Comparison of ENCODE assay signal across 1 cellular context in the genomic region with DNA sequence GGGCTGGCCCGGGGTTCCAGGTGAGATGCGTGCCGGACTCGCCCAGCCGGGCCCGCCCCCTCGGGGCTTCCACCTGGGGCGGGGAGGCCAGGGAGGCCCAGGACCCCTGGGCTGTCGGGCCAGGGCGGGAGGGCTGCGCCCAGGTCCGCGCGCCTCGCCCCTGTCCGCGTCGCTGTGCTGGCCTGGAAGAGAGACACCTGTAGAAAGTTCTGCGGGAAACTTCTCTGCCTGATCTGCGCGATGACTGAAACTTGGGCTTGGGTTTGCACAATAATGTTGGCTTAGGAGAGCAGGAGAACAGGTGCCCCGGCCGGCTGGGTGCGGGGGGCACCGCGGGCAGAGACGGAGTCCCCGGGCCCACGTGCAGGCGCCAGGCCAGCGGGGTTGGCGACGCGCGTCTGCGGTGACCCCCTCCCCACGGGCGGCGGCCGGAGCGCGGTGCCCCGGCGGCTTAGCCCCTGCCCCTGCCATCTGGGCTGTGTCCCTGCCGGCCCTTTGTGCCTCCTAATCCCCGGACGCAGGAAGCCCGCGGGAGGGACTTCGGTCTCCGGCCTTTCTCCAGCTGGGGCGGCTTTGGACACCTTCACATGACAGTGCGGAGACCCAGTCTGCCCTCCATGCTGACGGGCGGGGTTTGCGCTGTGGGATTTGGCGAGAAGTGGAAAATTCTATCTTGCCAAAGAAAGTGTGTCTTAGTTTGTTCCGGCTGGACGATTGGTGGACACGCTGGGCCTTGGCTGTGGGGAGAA.
TF ChIP-seq lines count a peak whose summit lies in the region.

No MANE protein-coding gene starts in this region.

TF ChIP-seq in HepG2, 621 proteins besides CTCF, POLR2A, EP300 and RAD21 (continued from another document and continues in another):
- TF ChIP-seq, protein P1, sequence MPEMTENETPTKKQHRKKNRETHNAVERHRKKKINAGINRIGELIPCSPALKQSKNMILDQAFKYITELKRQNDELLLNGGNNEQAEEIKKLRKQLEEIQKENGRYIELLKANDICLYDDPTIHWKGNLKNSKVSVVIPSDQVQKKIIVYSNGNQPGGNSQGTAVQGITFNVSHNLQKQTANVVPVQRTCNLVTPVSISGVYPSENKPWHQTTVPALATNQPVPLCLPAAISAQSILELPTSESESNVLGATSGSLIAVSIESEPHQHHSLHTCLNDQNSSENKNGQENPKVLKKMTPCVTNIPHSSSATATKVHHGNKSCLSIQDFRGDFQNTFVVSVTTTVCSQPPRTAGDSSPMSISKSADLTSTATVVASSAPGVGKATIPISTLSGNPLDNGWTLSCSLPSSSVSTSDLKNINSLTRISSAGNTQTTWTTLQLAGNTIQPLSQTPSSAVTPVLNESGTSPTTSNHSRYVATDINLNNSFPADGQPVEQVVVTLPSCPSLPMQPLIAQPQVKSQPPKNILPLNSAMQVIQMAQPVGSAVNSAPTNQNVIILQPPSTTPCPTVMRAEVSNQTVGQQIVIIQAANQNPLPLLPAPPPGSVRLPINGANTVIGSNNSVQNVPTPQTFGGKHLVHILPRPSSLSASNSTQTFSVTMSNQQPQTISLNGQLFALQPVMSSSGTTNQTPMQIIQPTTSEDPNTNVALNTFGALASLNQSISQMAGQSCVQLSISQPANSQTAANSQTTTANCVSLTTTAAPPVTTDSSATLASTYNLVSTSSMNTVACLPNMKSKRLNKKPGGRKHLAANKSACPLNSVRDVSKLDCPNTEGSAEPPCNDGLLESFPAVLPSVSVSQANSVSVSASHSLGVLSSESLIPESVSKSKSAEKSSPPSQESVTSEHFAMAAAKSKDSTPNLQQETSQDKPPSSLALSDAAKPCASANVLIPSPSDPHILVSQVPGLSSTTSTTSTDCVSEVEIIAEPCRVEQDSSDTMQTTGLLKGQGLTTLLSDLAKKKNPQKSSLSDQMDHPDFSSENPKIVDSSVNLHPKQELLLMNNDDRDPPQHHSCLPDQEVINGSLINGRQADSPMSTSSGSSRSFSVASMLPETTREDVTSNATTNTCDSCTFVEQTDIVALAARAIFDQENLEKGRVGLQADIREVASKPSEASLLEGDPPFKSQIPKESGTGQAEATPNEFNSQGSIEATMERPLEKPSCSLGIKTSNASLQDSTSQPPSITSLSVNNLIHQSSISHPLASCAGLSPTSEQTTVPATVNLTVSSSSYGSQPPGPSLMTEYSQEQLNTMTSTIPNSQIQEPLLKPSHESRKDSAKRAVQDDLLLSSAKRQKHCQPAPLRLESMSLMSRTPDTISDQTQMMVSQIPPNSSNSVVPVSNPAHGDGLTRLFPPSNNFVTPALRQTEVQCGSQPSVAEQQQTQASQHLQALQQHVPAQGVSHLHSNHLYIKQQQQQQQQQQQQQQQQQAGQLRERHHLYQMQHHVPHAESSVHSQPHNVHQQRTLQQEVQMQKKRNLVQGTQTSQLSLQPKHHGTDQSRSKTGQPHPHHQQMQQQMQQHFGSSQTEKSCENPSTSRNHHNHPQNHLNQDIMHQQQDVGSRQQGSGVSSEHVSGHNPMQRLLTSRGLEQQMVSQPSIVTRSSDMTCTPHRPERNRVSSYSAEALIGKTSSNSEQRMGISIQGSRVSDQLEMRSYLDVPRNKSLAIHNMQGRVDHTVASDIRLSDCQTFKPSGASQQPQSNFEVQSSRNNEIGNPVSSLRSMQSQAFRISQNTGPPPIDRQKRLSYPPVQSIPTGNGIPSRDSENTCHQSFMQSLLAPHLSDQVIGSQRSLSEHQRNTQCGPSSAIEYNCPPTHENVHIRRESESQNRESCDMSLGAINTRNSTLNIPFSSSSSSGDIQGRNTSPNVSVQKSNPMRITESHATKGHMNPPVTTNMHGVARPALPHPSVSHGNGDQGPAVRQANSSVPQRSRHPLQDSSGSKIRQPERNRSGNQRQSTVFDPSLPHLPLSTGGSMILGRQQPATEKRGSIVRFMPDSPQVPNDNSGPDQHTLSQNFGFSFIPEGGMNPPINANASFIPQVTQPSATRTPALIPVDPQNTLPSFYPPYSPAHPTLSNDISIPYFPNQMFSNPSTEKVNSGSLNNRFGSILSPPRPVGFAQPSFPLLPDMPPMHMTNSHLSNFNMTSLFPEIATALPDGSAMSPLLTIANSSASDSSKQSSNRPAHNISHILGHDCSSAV (CRISPR knock-in tag; IDR thresholded peaks at IDR 0.05; ENCODE audit: borderline replicate concordance) = no peak
- TF ChIP-seq ZFY (CRISPR knock-in tag; IDR thresholded peaks at IDR 0.05) (peak; percentile 76), NAIF1 (CRISPR knock-in tag; IDR thresholded peaks at IDR 0.05; ENCODE audit: borderline replicate concordance) (0 out of 2 replicates have a peak, but pooled peaks have one; percentile 42), MAFK (conservative IDR thresholded peaks at IDR 0.05 in 1 of 2, IDR thresholded peaks at IDR 0.05 in 1 of 2; ENCODE audit: low read length in 2 of 2) (no peak), ZSCAN9 (CRISPR knock-in tag; IDR thresholded peaks at IDR 0.05; ENCODE audit: borderline replicate concordance) (no peak), ZNF790 (CRISPR knock-in tag; IDR thresholded peaks at IDR 0.05; ENCODE audit: borderline replicate concordance) (no peak), ZFP1 (CRISPR knock-in tag; IDR thresholded peaks at IDR 0.05) (no peak), ZNF746 (CRISPR knock-in tag; IDR thresholded peaks at IDR 0.05) (peak; percentile 48; the same call in 1 of the 2 replicates), HMGA1 (CRISPR knock-in tag; conservative IDR thresholded peaks at IDR 0.05) (no peak), FOSL2 (CRISPR knock-in tag; IDR thresholded peaks at IDR 0.05) (no peak), ZNF280D (CRISPR knock-in tag; IDR thresholded peaks at IDR 0.05) (no peak), TEAD3 (CRISPR knock-in tag; optimal IDR thresholded peaks at IDR 0.05; ENCODE audit: borderline replicate concordance) (no peak), ZNF761 (CRISPR knock-in tag; conservative IDR thresholded peaks at IDR 0.05) (0 out of 2 replicates have a peak, but pooled peaks have one; percentile 10), MED8 (CRISPR knock-in tag; IDR thresholded peaks at IDR 0.05; ENCODE audit: insufficient replicate concordance) (no peak), MED13 (CRISPR knock-in tag; IDR thresholded peaks at IDR 0.05) (no peak; the same call in 1 of the 2 replicates), ZNF326 (CRISPR knock-in tag; IDR thresholded peaks at IDR 0.05; ENCODE audit: borderline replicate concordance) (no peak), AKAP8 (CRISPR knock-in tag; IDR thresholded peaks at IDR 0.05) (no peak), SMYD3 (CRISPR knock-in tag; IDR thresholded peaks at IDR 0.05) (no peak), ZNF253 (CRISPR knock-in tag; IDR thresholded peaks at IDR 0.05; ENCODE audit: borderline replicate concordance) (peak; percentile 27; the same call in 1 of the 2 replicates), NCOA5 (CRISPR knock-in tag; IDR thresholded peaks at IDR 0.05) (no peak), PTBP1 (IDR thresholded peaks at IDR 0.05; ENCODE audit: low read depth, low read length, poor library complexity, severe bottlenecking) (no peak), RCOR2 (CRISPR knock-in tag; IDR thresholded peaks at IDR 0.05) (no peak), CHCHD3 (CRISPR knock-in tag; IDR thresholded peaks at IDR 0.05) (no peak), HIC2 (CRISPR knock-in tag; IDR thresholded peaks at IDR 0.05; ENCODE audit: low read depth) (peak; percentile 48; the same call in 1 of the 2 replicates), NFE2L1 (CRISPR knock-in tag; IDR thresholded peaks at IDR 0.05; ENCODE audit: borderline replicate concordance) (no peak), BORCS8-MEF2B (CRISPR knock-in tag; IDR thresholded peaks at IDR 0.05) (peak; percentile 51), ZNF234 (CRISPR knock-in tag; conservative IDR thresholded peaks at IDR 0.05) (0 out of 2 replicates have a peak, but pooled peaks have one; percentile 43), ZNF652 (CRISPR knock-in tag; IDR thresholded peaks at IDR 0.05; ENCODE audit: borderline replicate concordance, low read depth) (no peak), HOXA3 (CRISPR knock-in tag; IDR thresholded peaks at IDR 0.05) (peak; percentile 43; the same call in 1 of the 2 replicates), ZNF780A (CRISPR knock-in tag; IDR thresholded peaks at IDR 0.05) (no peak), ZNF260 (CRISPR knock-in tag; IDR thresholded peaks at IDR 0.05; ENCODE audit: borderline replicate concordance, low read depth) (no peak), ZNF350 (CRISPR knock-in tag; IDR thresholded peaks at IDR 0.05; ENCODE audit: borderline replicate concordance, low read depth) (no peak), NCOA2 (CRISPR knock-in tag; IDR thresholded peaks at IDR 0.05) (peak; percentile 29; the same call in 1 of the 2 replicates), ZNF75D (CRISPR knock-in tag; IDR thresholded peaks at IDR 0.05; ENCODE audit: borderline replicate concordance) (no peak)
- TF ChIP-seq, protein P2, sequence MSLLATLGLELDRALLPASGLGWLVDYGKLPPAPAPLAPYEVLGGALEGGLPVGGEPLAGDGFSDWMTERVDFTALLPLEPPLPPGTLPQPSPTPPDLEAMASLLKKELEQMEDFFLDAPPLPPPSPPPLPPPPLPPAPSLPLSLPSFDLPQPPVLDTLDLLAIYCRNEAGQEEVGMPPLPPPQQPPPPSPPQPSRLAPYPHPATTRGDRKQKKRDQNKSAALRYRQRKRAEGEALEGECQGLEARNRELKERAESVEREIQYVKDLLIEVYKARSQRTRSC (CRISPR knock-in tag; IDR thresholded peaks at IDR 0.05; ENCODE audit: low read depth) = no peak
- TF ChIP-seq, protein P3, sequence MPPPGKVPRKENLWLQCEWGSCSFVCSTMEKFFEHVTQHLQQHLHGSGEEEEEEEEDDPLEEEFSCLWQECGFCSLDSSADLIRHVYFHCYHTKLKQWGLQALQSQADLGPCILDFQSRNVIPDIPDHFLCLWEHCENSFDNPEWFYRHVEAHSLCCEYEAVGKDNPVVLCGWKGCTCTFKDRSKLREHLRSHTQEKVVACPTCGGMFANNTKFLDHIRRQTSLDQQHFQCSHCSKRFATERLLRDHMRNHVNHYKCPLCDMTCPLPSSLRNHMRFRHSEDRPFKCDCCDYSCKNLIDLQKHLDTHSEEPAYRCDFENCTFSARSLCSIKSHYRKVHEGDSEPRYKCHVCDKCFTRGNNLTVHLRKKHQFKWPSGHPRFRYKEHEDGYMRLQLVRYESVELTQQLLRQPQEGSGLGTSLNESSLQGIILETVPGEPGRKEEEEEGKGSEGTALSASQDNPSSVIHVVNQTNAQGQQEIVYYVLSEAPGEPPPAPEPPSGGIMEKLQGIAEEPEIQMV (CRISPR knock-in tag; IDR thresholded peaks at IDR 0.05; ENCODE audit: low read depth) = no peak
- TF ChIP-seq, protein P4, sequence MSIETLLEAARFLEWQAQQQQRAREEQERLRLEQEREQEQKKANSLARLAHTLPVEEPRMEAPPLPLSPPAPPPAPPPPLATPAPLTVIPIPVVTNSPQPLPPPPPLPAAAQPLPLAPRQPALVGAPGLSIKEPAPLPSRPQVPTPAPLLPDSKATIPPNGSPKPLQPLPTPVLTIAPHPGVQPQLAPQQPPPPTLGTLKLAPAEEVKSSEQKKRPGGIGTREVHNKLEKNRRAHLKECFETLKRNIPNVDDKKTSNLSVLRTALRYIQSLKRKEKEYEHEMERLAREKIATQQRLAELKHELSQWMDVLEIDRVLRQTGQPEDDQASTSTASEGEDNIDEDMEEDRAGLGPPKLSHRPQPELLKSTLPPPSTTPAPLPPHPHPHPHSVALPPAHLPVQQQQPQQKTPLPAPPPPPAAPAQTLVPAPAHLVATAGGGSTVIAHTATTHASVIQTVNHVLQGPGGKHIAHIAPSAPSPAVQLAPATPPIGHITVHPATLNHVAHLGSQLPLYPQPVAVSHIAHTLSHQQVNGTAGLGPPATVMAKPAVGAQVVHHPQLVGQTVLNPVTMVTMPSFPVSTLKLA (IDR thresholded peaks at IDR 0.05) = no peak
